In the genomic region with DNA sequence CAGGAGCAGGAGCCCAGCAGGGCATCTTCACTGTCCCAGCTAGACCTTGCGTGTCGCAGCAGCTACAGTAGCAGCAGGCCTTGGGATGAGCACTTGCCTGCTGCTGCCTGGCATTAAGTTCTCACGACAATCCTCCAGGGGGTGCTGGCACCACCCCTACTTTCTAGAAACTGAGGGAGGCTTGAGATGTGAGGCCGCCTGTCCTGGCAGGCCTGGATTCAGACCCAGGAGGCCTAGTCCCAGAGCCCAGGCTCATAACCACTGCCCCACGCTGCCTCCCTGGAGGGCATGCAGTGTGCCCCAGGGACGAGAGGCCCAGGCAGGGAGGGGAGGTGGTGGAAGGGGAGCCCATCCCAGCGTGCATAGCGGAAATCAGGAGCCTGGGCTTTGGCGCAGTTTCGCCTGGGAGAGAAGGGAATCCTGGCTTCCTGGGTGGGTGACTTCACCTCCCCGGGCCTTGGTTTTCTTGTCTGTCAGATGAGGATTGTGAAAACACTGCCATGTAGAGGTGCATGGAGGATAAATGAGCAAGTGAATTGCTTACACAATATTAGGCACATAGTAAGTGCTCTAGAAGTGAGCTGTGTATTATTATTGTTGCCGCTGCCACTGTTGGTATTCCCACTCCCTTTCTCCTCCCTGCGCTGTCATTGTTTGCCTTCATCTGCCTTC, we compare ENCODE assay signal across 9 cellular contexts. TPM values are rescaled to one million over a fixed set of nuclear protein-coding genes. Genes with fewer than 3 reads are reported as not detected.
DNase-seq lines count a peak whose midpoint lies in the region; ATAC-seq and TF ChIP-seq lines count a peak whose summit lies in the region.
"Had no signal": no experiment of that assay in that cellular context is flagged by ENCODE, and none has a peak within 500 bp of the region (broad histone marks: within the 10 kb centered on the region; RNA-seq: fewer than 3 reads in every experiment).

No MANE protein-coding gene starts in this region.

- H3K79me2 ChIP-seq in DND-41 (ENCODE audit: insufficient read depth, low read length) = peaks cover 49% of the 10 kb centered on the region

- no peaks in the 10 kb centered on the region for H3K27me3 ChIP-seq in DND-41 (ENCODE audit: insufficient read depth, low read length, poor library complexity)

- peaks cover 80% of the 10 kb centered on the region for H3K36me3 ChIP-seq in DND-41 (ENCODE audit: insufficient read depth, low read length)

- DNase-seq in DND-41 = no peak
- peak; percentile 27 to 71 for DNase-seq in NCI-H446 (lab: John Stamatoyannopoulos, UW)
- DNase-seq in epithelial cell of proximal tubule (ENCODE audit: low read depth) = no peak
- peak; percentile 73 for DNase-seq in posterior vena cava (ENCODE audit: low spot score)
- no peak for DNase-seq in activated T-helper 2 cell treated with anti-CD3 and anti-CD28 coated beads, Interferon-gamma antibody, Interleukin-2, Interleukin-4, amounts not matched to agents 10 μg/mL and 5 μg/mL and 100 μg/mL, durations not matched to agents 14 hours and 24 hours and 36 hours (ENCODE audit: low spot score)
- DNase-seq in NCI-H1092 treated with DMSO at 0.1 percent for 48 hours (lab: John Stamatoyannopoulos, UW) = no peak
- DNase-seq in activated T-cell treated with anti-CD3 and anti-CD28 coated beads, Interleukin-2, amount 50 U/mL, for 72 hours = no peak

- intact Hi-C loops in posterior vena cava (cut with DNase I) = no loop called here
- intact Hi-C loops in activated T-helper 2 cell treated with anti-CD3 and anti-CD28 coated beads, Interferon-gamma antibody, Interleukin-2, Interleukin-4, amounts not matched to agents 10 μg/mL and 5 μg/mL and 100 μg/mL, durations not matched to agents 14 hours and 24 hours and 36 hours (cut with micrococcal nuclease) = no loop called here

- no peaks in the 10 kb centered on the region for H3K9me3 ChIP-seq in DND-41 (ENCODE audit: insufficient read depth, low read length, severe bottlenecking)

- H3K27me3 Mint-ChIP-seq in activated T-helper 2 cell treated with anti-CD3 and anti-CD28 coated beads, Interferon-gamma antibody, Interleukin-2, Interleukin-4, amounts not matched to agents 10 μg/mL and 5 μg/mL and 100 μg/mL, durations not matched to agents 14 hours and 24 hours and 36 hours (ENCODE audit: low read depth) = no peaks in the 10 kb centered on the region
- no peaks in the 10 kb centered on the region for H3K27me3 Mint-ChIP-seq in activated T-cell treated with anti-CD3 and anti-CD28 coated beads, Interleukin-2, amount 50 U/mL, for 72 hours (ENCODE audit: low read depth)

- TF ChIP-seq CTCF in DND-41 (IDR thresholded peaks at IDR 0.05; ENCODE audit: borderline replicate concordance, extremely low read depth, low read length, poor library complexity, severe bottlenecking) (peak; percentile 37), epithelial cell of proximal tubule (conservative IDR thresholded peaks at IDR 0.05; ENCODE audit: low read depth, low read length) (peak; percentile 46)

- no peak for ATAC-seq in DND-41 (ENCODE audit: insufficient read depth, low read depth)
- no peak for ATAC-seq in HG03280 (IDR thresholded peaks at IDR 0.05; ENCODE audit: unreplicated experiment)
- ATAC-seq in activated T-cell treated with anti-CD3 and anti-CD28 coated beads, Interleukin-2, amount 50 U/mL, for 72 hours (replicated peaks in 1 of 2) = no peak

- H3K36me3 Mint-ChIP-seq in activated T-helper 2 cell treated with anti-CD3 and anti-CD28 coated beads, Interferon-gamma antibody, Interleukin-2, Interleukin-4, amounts not matched to agents 10 μg/mL and 5 μg/mL and 100 μg/mL, durations not matched to agents 14 hours and 24 hours and 36 hours (ENCODE audit: low read depth) = peaks cover 32% of the 10 kb centered on the region
- peaks cover 5 to 7% of the 10 kb centered on the region in 2 donors for H3K36me3 Mint-ChIP-seq in activated T-cell treated with anti-CD3 and anti-CD28 coated beads, Interleukin-2, amount 50 U/mL, for 72 hours (ENCODE audit: insufficient read depth in 2 of 2)

- 0 out of 2 replicates have a peak, but pooled peaks cover 6% of the 10 kb centered on the region for H3K4me1 ChIP-seq in DND-41 (ENCODE audit: insufficient read depth, low read length)

- H3K4me3 ChIP-seq in DND-41 (ENCODE audit: low read depth in 1 of 2, low read length in 2 of 2) (no peak overlapping the region), epithelial cell of proximal tubule (ENCODE audit: low read depth, low read length) (no peak overlapping the region)

- no peak overlapping the region for H3K9ac ChIP-seq in DND-41 (ENCODE audit: low read depth, low read length)

- H3K27ac Mint-ChIP-seq in activated T-helper 2 cell treated with anti-CD3 and anti-CD28 coated beads, Interferon-gamma antibody, Interleukin-2, Interleukin-4, amounts not matched to agents 10 μg/mL and 5 μg/mL and 100 μg/mL, durations not matched to agents 14 hours and 24 hours and 36 hours = no peak overlapping the region
- no peak overlapping the region for H3K27ac Mint-ChIP-seq in activated T-cell treated with anti-CD3 and anti-CD28 coated beads, Interleukin-2, amount 50 U/mL, for 72 hours

- no peak overlapping the region for H3K4me2 ChIP-seq in DND-41 (ENCODE audit: insufficient read depth, low read length)

- H3K4me3 Mint-ChIP-seq in activated T-helper 2 cell treated with anti-CD3 and anti-CD28 coated beads, Interferon-gamma antibody, Interleukin-2, Interleukin-4, amounts not matched to agents 10 μg/mL and 5 μg/mL and 100 μg/mL, durations not matched to agents 14 hours and 24 hours and 36 hours (ENCODE audit: low read depth) = no peak overlapping the region
- H3K4me3 Mint-ChIP-seq in activated T-cell treated with anti-CD3 and anti-CD28 coated beads, Interleukin-2, amount 50 U/mL, for 72 hours = no peak overlapping the region
- H3K4me3 Mint-ChIP-seq: T-helper 1 cell treated with Interleukin-12 subunit alpha and Interleukin-12 subunit beta and Interleukin-4 antibody, amounts not matched to agents 30 μg/mL and 1 μg/mL, for 36 hours had no signal

- no peak overlapping the region for H3K27ac ChIP-seq in DND-41 (ENCODE audit: low read length)

- no peaks in the 10 kb centered on the region for H3K9me3 Mint-ChIP-seq in activated T-helper 2 cell treated with anti-CD3 and anti-CD28 coated beads, Interferon-gamma antibody, Interleukin-2, Interleukin-4, amounts not matched to agents 10 μg/mL and 5 μg/mL and 100 μg/mL, durations not matched to agents 14 hours and 24 hours and 36 hours
- no peaks in the 10 kb centered on the region for H3K9me3 Mint-ChIP-seq in activated T-cell treated with anti-CD3 and anti-CD28 coated beads, Interleukin-2, amount 50 U/mL, for 72 hours
- H3K9me3 Mint-ChIP-seq: T-helper 1 cell treated with Interleukin-12 subunit alpha and Interleukin-12 subunit beta and Interleukin-4 antibody, amounts not matched to agents 30 μg/mL and 1 μg/mL, for 36 hours had no signal

- H3K4me1 Mint-ChIP-seq in activated T-helper 2 cell treated with anti-CD3 and anti-CD28 coated beads, Interferon-gamma antibody, Interleukin-2, Interleukin-4, amounts not matched to agents 10 μg/mL and 5 μg/mL and 100 μg/mL, durations not matched to agents 14 hours and 24 hours and 36 hours (ENCODE audit: low read depth) = peaks cover 10% of the 10 kb centered on the region
- H3K4me1 Mint-ChIP-seq in activated T-cell treated with anti-CD3 and anti-CD28 coated beads, Interleukin-2, amount 50 U/mL, for 72 hours (ENCODE audit: low read depth) = peaks cover 22% of the 10 kb centered on the region

- no peak overlapping the region for H2AFZ ChIP-seq in DND-41 (ENCODE audit: low read depth, low read length)

- peaks cover 71% of the 10 kb centered on the region for H4K20me1 ChIP-seq in DND-41 (ENCODE audit: insufficient read depth, low read length)

RNA-seq across cellular contexts. Expression of gene PPP5C, which starts 26.1 kb away (rescaled TPM):
- 76.2 and 114 TPM in 2 replicates for total RNA-seq in epithelial cell of proximal tubule
- 10 to 100 TPM; 44.3 to 46.8 TPM for total RNA-seq in posterior vena cava
- total RNA-seq in activated T-helper 2 cell treated with anti-CD3 and anti-CD28 coated beads, Interferon-gamma antibody, Interleukin-2, Interleukin-4, amounts not matched to agents 10 μg/mL and 5 μg/mL and 100 μg/mL, durations not matched to agents 14 hours and 24 hours and 36 hours = 136 TPM in 2 replicates
- total RNA-seq in activated T-cell treated with anti-CD3 and anti-CD28 coated beads, Interleukin-2, amount 50 U/mL, for 72 hours = 10 to 100 TPM; 56.6 to 73.7 TPM

RNA-seq across cellular contexts. Expression of gene CCDC8, which starts 40.3 kb away (rescaled TPM):
- total RNA-seq in epithelial cell of proximal tubule (14.0 and 14.1 TPM in 2 replicates), posterior vena cava (10 to 100 TPM; 11.7 to 17.7 TPM)
- total RNA-seq in activated T-helper 2 cell treated with anti-CD3 and anti-CD28 coated beads, Interferon-gamma antibody, Interleukin-2, Interleukin-4, amounts not matched to agents 10 μg/mL and 5 μg/mL and 100 μg/mL, durations not matched to agents 14 hours and 24 hours and 36 hours = not detected in 2 replicates
- total RNA-seq in activated T-cell treated with anti-CD3 and anti-CD28 coated beads, Interleukin-2, amount 50 U/mL, for 72 hours = not detected

RNA-seq across cellular contexts. Expression of gene PNMA8C, which starts 55.7 kb away (rescaled TPM):
- total RNA-seq in epithelial cell of proximal tubule (0.14 TPM in 1 of 2 replicates, not detected in the other), posterior vena cava (1 to 10 TPM in 1 of 2 donors, under 1 TPM in 1; 0.37 to 1.2 TPM)
- not detected in 2 replicates for total RNA-seq in activated T-helper 2 cell treated with anti-CD3 and anti-CD28 coated beads, Interferon-gamma antibody, Interleukin-2, Interleukin-4, amounts not matched to agents 10 μg/mL and 5 μg/mL and 100 μg/mL, durations not matched to agents 14 hours and 24 hours and 36 hours
- not detected for total RNA-seq in activated T-cell treated with anti-CD3 and anti-CD28 coated beads, Interleukin-2, amount 50 U/mL, for 72 hours

Comparison
In these comparisons a context has a peak if more than half of its experiments do, and no peak if none do; other contexts are left out.
1. DNase-seq: peak in NCI-H446 (2 of 2) and posterior vena cava (single experiment); none in DND-41 (single experiment), epithelial cell of proximal tubule (single experiment), activated T-helper 2 cell treated with anti-CD3 and anti-CD28 coated beads, Interferon-gamma antibody, Interleukin-2, Interleukin-4, amounts not matched to agents 10 μg/mL and 5 μg/mL and 100 μg/mL, durations not matched to agents 14 hours and 24 hours and 36 hours (single experiment), NCI-H1092 treated with DMSO at 0.1 percent for 48 hours (single experiment) and activated T-cell treated with anti-CD3 and anti-CD28 coated beads, Interleukin-2, amount 50 U/mL, for 72 hours (0 of 2).
2. RNA of gene CCDC8, which starts 40.3 kb away (total RNA-seq): 11.7 to 17.7 TPM in posterior vena cava and 14.0 to 14.1 TPM in epithelial cell of proximal tubule; not detected in activated T-helper 2 cell treated with anti-CD3 and anti-CD28 coated beads, Interferon-gamma antibody, Interleukin-2, Interleukin-4, amounts not matched to agents 10 μg/mL and 5 μg/mL and 100 μg/mL, durations not matched to agents 14 hours and 24 hours and 36 hours and not detected in activated T-cell treated with anti-CD3 and anti-CD28 coated beads, Interleukin-2, amount 50 U/mL, for 72 hours; every median in the first group is over 10 times any median in the second.